24 cellular contexts compared by ENCODE assay signal in genomic region chr18:55289775-55290174, GRCh38.
DNase-seq lines count a peak whose midpoint lies in the region; ATAC-seq, FAIRE-seq and TF ChIP-seq lines count a peak whose summit lies in the region.
"Had no signal": no experiment of that assay in that cellular context is flagged by ENCODE, and none has a peak within 500 bp of the region (broad histone marks: within the 10 kb centered on the region; RNA-seq: fewer than 3 reads in every experiment).

No MANE protein-coding gene starts in this region.

- POLR2A ChIA-PET in CD4-positive, alpha-beta memory T cell (lab: Charles Lee; ENCODE audit: partially characterized antibody) = no interaction called here

- H3K4me3 Mint-ChIP-seq in activated T-helper 2 cell treated with anti-CD3 and anti-CD28 coated beads, Interferon-gamma antibody, Interleukin-2, Interleukin-4, amounts not matched to agents 10 μg/mL and 5 μg/mL and 100 μg/mL, durations not matched to agents 14 hours and 24 hours and 36 hours (ENCODE audit: low read depth) = no peak overlapping the region
- H3K4me3 Mint-ChIP-seq in CD4-positive, alpha-beta memory T cell = no peak overlapping the region
- H3K4me3 Mint-ChIP-seq: CD8-positive, alpha-beta T cell; naive thymus-derived CD8-positive, alpha-beta T cell had no signal

- H3K36me3 Mint-ChIP-seq in activated T-helper 2 cell treated with anti-CD3 and anti-CD28 coated beads, Interferon-gamma antibody, Interleukin-2, Interleukin-4, amounts not matched to agents 10 μg/mL and 5 μg/mL and 100 μg/mL, durations not matched to agents 14 hours and 24 hours and 36 hours (ENCODE audit: low read depth) = no peaks in the 10 kb centered on the region
- no peaks in the 10 kb centered on the region for H3K36me3 Mint-ChIP-seq in CD4-positive, alpha-beta memory T cell
- H3K36me3 Mint-ChIP-seq: CD8-positive, alpha-beta T cell; naive thymus-derived CD8-positive, alpha-beta T cell had no signal

- FAIRE-seq in GM12891 (lab: Jason Lieb, UNC) = peak; percentile 85
- FAIRE-seq: H1 had no signal

- H3K4me1 ChIP-seq in CD4-positive, alpha-beta memory T cell (ENCODE audit: insufficient read depth, low read length) = no peaks in the 10 kb centered on the region

- TF ChIP-seq POLR2A in GM12891 (IDR thresholded peaks at IDR 0.05; ENCODE audit: low read depth, low read length) = no peak

- H3K27ac Mint-ChIP-seq in activated T-helper 2 cell treated with anti-CD3 and anti-CD28 coated beads, Interferon-gamma antibody, Interleukin-2, Interleukin-4, amounts not matched to agents 10 μg/mL and 5 μg/mL and 100 μg/mL, durations not matched to agents 14 hours and 24 hours and 36 hours = no peak overlapping the region
- no peak overlapping the region for H3K27ac Mint-ChIP-seq in CD4-positive, alpha-beta memory T cell
- H3K27ac Mint-ChIP-seq: CD8-positive, alpha-beta T cell; naive thymus-derived CD8-positive, alpha-beta T cell had no signal

- intact Hi-C loops in activated T-helper 2 cell treated with anti-CD3 and anti-CD28 coated beads, Interferon-gamma antibody, Interleukin-2, Interleukin-4, amounts not matched to agents 10 μg/mL and 5 μg/mL and 100 μg/mL, durations not matched to agents 14 hours and 24 hours and 36 hours (cut with micrococcal nuclease) = no loop called here
- intact Hi-C loops in CD4-positive, alpha-beta memory T cell (cut with micrococcal nuclease) = no loop called here

- no peaks in the 10 kb centered on the region for H3K4me1 Mint-ChIP-seq in activated T-helper 2 cell treated with anti-CD3 and anti-CD28 coated beads, Interferon-gamma antibody, Interleukin-2, Interleukin-4, amounts not matched to agents 10 μg/mL and 5 μg/mL and 100 μg/mL, durations not matched to agents 14 hours and 24 hours and 36 hours (ENCODE audit: low read depth)
- H3K4me1 Mint-ChIP-seq in CD4-positive, alpha-beta memory T cell = no peaks in the 10 kb centered on the region

- no peaks in the 10 kb centered on the region for H3K27me3 ChIP-seq in CD4-positive, alpha-beta memory T cell (ENCODE audit: insufficient read depth, low read length)
- H3K27me3 ChIP-seq: esophagus muscularis mucosa, vagina had no signal

- H3K9me3 Mint-ChIP-seq in activated T-helper 2 cell treated with anti-CD3 and anti-CD28 coated beads, Interferon-gamma antibody, Interleukin-2, Interleukin-4, amounts not matched to agents 10 μg/mL and 5 μg/mL and 100 μg/mL, durations not matched to agents 14 hours and 24 hours and 36 hours = no peaks in the 10 kb centered on the region
- H3K9me3 Mint-ChIP-seq in CD4-positive, alpha-beta memory T cell = peaks cover 0 to 2% (median 0%) of the 10 kb centered on the region in 8 donors
- H3K9me3 Mint-ChIP-seq: CD8-positive, alpha-beta T cell; naive thymus-derived CD8-positive, alpha-beta T cell had no signal

- ATAC-seq in GM19023 (IDR thresholded peaks at IDR 0.05; ENCODE audit: unreplicated experiment) = peak; percentile 51
- peak; percentile 46 for ATAC-seq in HG02588 (IDR thresholded peaks at IDR 0.05; ENCODE audit: unreplicated experiment)
- peak; percentile 62 for ATAC-seq in HG03469 (IDR thresholded peaks at IDR 0.05; ENCODE audit: unreplicated experiment)
- ATAC-seq: activated CD4-positive, CD25-positive, alpha-beta regulatory T cell treated with anti-CD3 and anti-CD28 coated beads, Interleukin-2, amount 50 U/mL, for 24 hours; CD8-positive, alpha-beta T cell; naive thymus-derived CD8-positive, alpha-beta T cell had no signal

- H3K9me3 ChIP-seq in CD4-positive, alpha-beta memory T cell (ENCODE audit: control insufficient read depth in 1 of 2, low read length in 2 of 2) = no peaks in the 10 kb centered on the region
- H3K9me3 ChIP-seq: esophagus muscularis mucosa, vagina had no signal

- CTCF ChIA-PET in CD4-positive, alpha-beta memory T cell (lab: Charles Lee; ENCODE audit: partially characterized antibody) = no interaction called here

- no peak overlapping the region for H3K27ac ChIP-seq in CD4-positive, alpha-beta memory T cell (ENCODE audit: low read depth, low read length)
- H3K27ac ChIP-seq: esophagus muscularis mucosa, vagina had no signal

- H3K4me3 ChIP-seq in CD4-positive, alpha-beta memory T cell (ENCODE audit: low read length in 2 of 2) = no peak overlapping the region
- H3K4me3 ChIP-seq: esophagus muscularis mucosa, lung, vagina had no signal

- no peaks in the 10 kb centered on the region for H3K36me3 ChIP-seq in CD4-positive, alpha-beta memory T cell (ENCODE audit: insufficient read depth, low read length)
- H3K36me3 ChIP-seq: vagina had no signal

- DNase-seq in GM12891 (ENCODE audit: insufficient read length, low spot score) (no peak), NOMO-1 treated with DMSO at 0.1 percent for 48 hours (lab: John Stamatoyannopoulos, UW; ENCODE audit: unreplicated experiment) (no peak), A172 (ENCODE audit: low spot score) (no peak)
- no peak for DNase-seq in activated T-helper 2 cell treated with anti-CD3 and anti-CD28 coated beads, Interferon-gamma antibody, Interleukin-2, Interleukin-4, amounts not matched to agents 10 μg/mL and 5 μg/mL and 100 μg/mL, durations not matched to agents 14 hours and 24 hours and 36 hours (ENCODE audit: low spot score)
- DNase-seq in CD4-positive, alpha-beta memory T cell = no peak
- DNase-seq: ACHN; activated effector memory CD4-positive, alpha-beta T cell treated with Interleukin-2 at 50 U/mL for 16 hours; amniotic stem cell; CD8-positive, alpha-beta T cell; central memory CD4-positive, alpha-beta T cell; DND-41; effector CD4-positive, alpha-beta T cell; MM.1S; naive thymus-derived CD8-positive, alpha-beta T cell; NCI-H1694 treated with DMSO at 0.1 percent for 48 hours; stimulated activated CD4-positive, alpha-beta T cell treated with anti-CD3 and anti-CD28 coated beads, Interleukin-4, amount 100 ng/mL, for 1 hour had no signal

- peaks cover 8% of the 10 kb centered on the region for H3K27me3 Mint-ChIP-seq in activated T-helper 2 cell treated with anti-CD3 and anti-CD28 coated beads, Interferon-gamma antibody, Interleukin-2, Interleukin-4, amounts not matched to agents 10 μg/mL and 5 μg/mL and 100 μg/mL, durations not matched to agents 14 hours and 24 hours and 36 hours (ENCODE audit: low read depth)
- no peaks in the 10 kb centered on the region for H3K27me3 Mint-ChIP-seq in CD4-positive, alpha-beta memory T cell
- H3K27me3 Mint-ChIP-seq: naive thymus-derived CD8-positive, alpha-beta T cell had no signal

TF ChIP-seq in GM12891, 5 proteins besides CTCF, POLR2A, EP300 and RAD21:
- TF ChIP-seq SPI1 (IDR thresholded peaks at IDR 0.05; ENCODE audit: low read depth, low read length) = 0 out of 2 replicates have a peak, but pooled peaks have one; percentile 10
- TF ChIP-seq POU2F2 (IDR thresholded peaks at IDR 0.05; ENCODE audit: low read depth, low read length) = peak; percentile 66; the same call in 1 of the 2 replicates
- peak; percentile 97 for TF ChIP-seq PAX5 (IDR thresholded peaks at IDR 0.05; ENCODE audit: insufficient read depth, low read length, severe bottlenecking)
- TF ChIP-seq POLR2AphosphoS5 (IDR thresholded peaks at IDR 0.05; ENCODE audit: low read depth, low read length) = no peak
- no peak for TF ChIP-seq TAF1 (IDR thresholded peaks at IDR 0.05; ENCODE audit: low read depth, low read length)
TF ChIP-seq in GM12891: peak in this region for 3.
